9 cellular contexts compared by ENCODE assay signal in the genomic region with DNA sequence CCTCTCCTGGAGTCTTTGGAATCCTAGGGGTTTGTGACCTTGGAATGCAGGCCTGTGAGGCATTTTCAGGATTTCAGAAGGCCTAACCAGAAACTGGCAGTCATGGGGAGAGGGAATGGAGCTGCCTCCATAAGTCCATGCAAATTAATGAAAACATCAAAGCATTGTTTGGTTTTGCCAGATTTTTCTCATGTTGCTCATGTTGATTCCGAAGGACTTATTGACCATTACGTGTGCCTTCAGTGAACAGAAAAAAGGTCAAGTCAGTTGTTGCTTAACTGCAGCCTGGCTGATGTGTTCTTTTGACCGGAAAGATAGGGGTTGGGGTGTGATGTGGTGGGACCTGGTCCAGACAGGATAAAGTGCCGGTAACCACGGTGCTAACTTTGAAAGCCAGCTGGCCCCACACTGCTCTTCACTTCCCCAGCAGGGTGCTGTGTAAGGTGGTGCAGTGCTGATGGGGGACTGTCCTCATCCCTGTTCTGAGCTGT. TPM values are rescaled to one million over a fixed set of nuclear protein-coding genes. Genes with fewer than 3 reads are reported as not detected.
DNase-seq lines count a peak whose midpoint lies in the region; ATAC-seq and TF ChIP-seq lines count a peak whose summit lies in the region.
"Had no signal": no experiment of that assay in that cellular context is flagged by ENCODE, and none has a peak within 500 bp of the region (broad histone marks: within the 10 kb centered on the region; RNA-seq: fewer than 3 reads in every experiment).

No MANE protein-coding gene starts in this region.

- H3K4me1 ChIP-seq in HCT116 (ENCODE audit: control insufficient read depth in 1 of 2, insufficient read depth in 2 of 2, low read length in 2 of 2) (peaks cover 32 to 33% of the 10 kb centered on the region in 2 experiments), breast epithelium (peaks cover 3 to 36% of the 10 kb centered on the region in 2 donors), stomach (peaks cover 38 to 51% (median 44%) of the 10 kb centered on the region in 4 donors), SJCRH30 (peaks cover 14% of the 10 kb centered on the region; the same call in 1 of the 2 replicates)

- DNase-seq in HCT116 (ENCODE audit: low read depth, low spot score), result peak; percentile 29
- no peak for DNase-seq in breast epithelium (ENCODE audit: low spot score in 2 of 2)
- peak; percentile 89 for DNase-seq in islet precursor cell
- DNase-seq in stomach, result no peak
- no peak for DNase-seq in SJCRH30
- DNase-seq in COR-L47 (lab: John Stamatoyannopoulos, UW), result no peak
- DNase-seq in NCI-H774 (lab: John Stamatoyannopoulos, UW), result no peak
- DNase-seq: NCI-H524 treated with DMSO at 0.1 percent for 48 hours had no signal

- peak overlapping the region; percentile 64 for H3K4me2 ChIP-seq in HCT116 (ENCODE audit: low read length)

- no peaks in the 10 kb centered on the region for H4K20me1 ChIP-seq in HCT116 (ENCODE audit: insufficient read depth)

- peaks cover 3% of the 10 kb centered on the region; the same call in 1 of the 2 replicates for H3K79me2 ChIP-seq in HCT116 (ENCODE audit: insufficient read depth, low read length)

- no peak overlapping the region for H3K27ac ChIP-seq in HCT116 (ENCODE audit: low read depth, low read length)
- peak overlapping the region; percentile 84 to 92 for H3K27ac ChIP-seq in breast epithelium
- H3K27ac ChIP-seq in stomach, result peak overlapping the region; percentile 69 to 83 (median 79)
- no peak overlapping the region for H3K27ac ChIP-seq in SJCRH30

- BruUV-seq in HCT116 (replicated peaks; lab: Mats Ljungman, UMichigan), result no TSS peak

- H3K36me3 ChIP-seq in HCT116 (ENCODE audit: control insufficient read depth in 1 of 2, insufficient read depth in 2 of 2, low read length in 2 of 2) (no peaks in the 10 kb centered on the region), breast epithelium (no peaks in the 10 kb centered on the region), stomach (peaks cover 4 to 10% (median 9%) of the 10 kb centered on the region in 4 donors), SJCRH30 (no peaks in the 10 kb centered on the region; the same call in 1 of the 2 replicates)

- no peak for TF ChIP-seq RAD21 in HCT116 (IDR thresholded peaks at IDR 0.05; ENCODE audit: low read depth)

- CTCF ChIA-PET in HCT116 (lab: Charles Lee), result no interaction called here

- whole genome bisulfite sequencing in stomach, 5 donors, result 9 to 26% (median 16%) methylated on average over 5 of the region's 5 CpGs

- H3K4me3 ChIP-seq in HCT116 (replicated peaks in 1 of 2; ENCODE audit: low read depth in 1 of 2, low read length in 2 of 2) (no peak overlapping the region), breast epithelium (peak overlapping the region in 1 of 3 donors; percentile 0), stomach (no peak overlapping the region), SJCRH30 (no peak overlapping the region)

- intact Hi-C loops in HCT116 (cut with micrococcal nuclease), result no loop called here
- intact Hi-C loops in breast epithelium (cut with DNase I; ENCODE audit: low total_unique reads), result no loop called here
- intact Hi-C loops in stomach (cut with DNase I; ENCODE audit: low total_unique reads), result no loop called here

- TF ChIP-seq EP300 in stomach (IDR thresholded peaks at IDR 0.05), result no peak

- H3K27me3 ChIP-seq in HCT116 (ENCODE audit: insufficient read depth, low read length) (no peaks in the 10 kb centered on the region), breast epithelium (no peaks in the 10 kb centered on the region), stomach (no peaks in the 10 kb centered on the region), SJCRH30 (no peaks in the 10 kb centered on the region)

- peak overlapping the region; percentile 26; the same call in 1 of the 2 replicates for H3K9ac ChIP-seq in HCT116 (ENCODE audit: low read length)

- RAD21 ChIA-PET in HCT116 (lab: Charles Lee; ENCODE audit: low non-redundant PET in 1 of 2, low total read pairs in 2 of 2, uncharacterized antibody in 2 of 2, unreplicated experiment in 2 of 2), result no interaction called here

- TF ChIP-seq CTCF in HCT116 (IDR thresholded peaks at IDR 0.05 in 2 of 3, conservative IDR thresholded peaks at IDR 0.05 in 1 of 3; ENCODE audit: borderline replicate concordance in 1 of 3, insufficient read depth in 1 of 3, low read depth in 2 of 3, low read length in 2 of 3), result no peak
- no peak for TF ChIP-seq CTCF in breast epithelium (IDR thresholded peaks at IDR 0.05)
- no peak for TF ChIP-seq CTCF in stomach (IDR thresholded peaks at IDR 0.05)

- TF ChIP-seq POLR2A in HCT116 (IDR thresholded peaks at IDR 0.05; ENCODE audit: borderline replicate concordance, extremely low read depth, insufficient read depth, insufficient read length) (no peak), breast epithelium (IDR thresholded peaks at IDR 0.05) (no peak), stomach (IDR thresholded peaks at IDR 0.05) (no peak)

- POLR2A ChIA-PET in HCT116 (lab: Charles Lee), result no interaction called here

- no peaks in the 10 kb centered on the region for H3K9me2 ChIP-seq in HCT116 (ENCODE audit: insufficient read depth)

- H3K9me3 ChIP-seq in HCT116 (ENCODE audit: control insufficient read depth in 1 of 2, insufficient read depth in 1 of 2, low read depth in 1 of 2, low read length in 2 of 2) (no peaks in the 10 kb centered on the region), breast epithelium (no peaks in the 10 kb centered on the region), stomach (no peaks in the 10 kb centered on the region), SJCRH30 (replicated peaks) (no peaks in the 10 kb centered on the region)

- ATAC-seq in HCT116, result peak; percentile 78
- no peak for ATAC-seq in GM21786 (IDR thresholded peaks at IDR 0.05; ENCODE audit: unreplicated experiment)

- H2AFZ ChIP-seq in HCT116 (ENCODE audit: low read depth, low read length, poor library complexity, severe bottlenecking), result no peak overlapping the region

TF ChIP-seq in HCT116, 20 proteins besides CTCF, POLR2A, EP300 and RAD21:
- 0 out of 2 replicates have a peak, but pooled peaks have one; percentile 27 for TF ChIP-seq CEBPB (IDR thresholded peaks at IDR 0.05; ENCODE audit: low read depth)
- no peak for TF ChIP-seq SIN3A (IDR thresholded peaks at IDR 0.05; ENCODE audit: low read depth)
- TF ChIP-seq TCF7L2 (IDR thresholded peaks at IDR 0.05; ENCODE audit: borderline replicate concordance, extremely low read depth, insufficient read depth, insufficient read length), result peak; percentile 36
- no peak for TF ChIP-seq ZNF274 (IDR thresholded peaks at IDR 0.05; ENCODE audit: low read depth, low read length)

RNA-seq across cellular contexts. Expression of a gene that starts 3.6 kb away (rescaled TPM):
- total RNA-seq in HCT116 (2021; ENCODE audit: unreplicated experiment) (not detected), breast epithelium (not detected), stomach (not detected)
- not detected in 2 replicates for polyA plus RNA-seq in HCT116 (2012)
- not detected for polyA plus RNA-seq in stomach
- total RNA-seq in SJCRH30 (2014; rRNA removed; shearing (Covaris generic)), result not detected in 2 replicates

RNA-seq across cellular contexts. Expression of a gene that starts 30.6 kb away (rescaled TPM):
- total RNA-seq in HCT116 (2021; ENCODE audit: unreplicated experiment) (30.5 TPM), breast epithelium (10 to 100 TPM; 29.8 to 97.3 (median 80.1) TPM), stomach (100 to 1,000 TPM in 3 of 5 donors, 10 to 100 TPM in 2; 58.3 to 319 (median 127) TPM)
- polyA plus RNA-seq in HCT116 (2012), result 20.4 and 22.2 TPM in 2 replicates
- polyA plus RNA-seq in stomach, result 10 to 100 TPM; 11.6 to 24.1 (median 16.0) TPM
- 31.2 and 32.5 TPM in 2 replicates for total RNA-seq in SJCRH30 (2014; rRNA removed; shearing (Covaris generic))

Comparison
In these comparisons a context has a peak if more than half of its experiments do, and no peak if none do; other contexts are left out.
1. DNase-seq: peak in HCT116 (single experiment) and islet precursor cell (single experiment); none in breast epithelium (0 of 2), stomach (single experiment), SJCRH30 (0 of 2), COR-L47 (single experiment) and NCI-H774 (single experiment).
2. H3K27ac ChIP-seq: peak in breast epithelium (2 of 2) and stomach (5 of 5); none in HCT116 (single experiment) and SJCRH30 (single experiment).